Comparison of ENCODE assay signal across 9 cellular contexts in genomic region chr9:92807757-92808725, GRCh38. TPM values are rescaled to one million over a fixed set of nuclear protein-coding genes. Genes with fewer than 3 reads are reported as not detected.
DNase-seq lines count a peak whose midpoint lies in the region; ATAC-seq and TF ChIP-seq lines count a peak whose summit lies in the region.
"Had no signal": no experiment of that assay in that cellular context is flagged by ENCODE, and none has a peak within 500 bp of the region (broad histone marks: within the 10 kb centered on the region; RNA-seq: fewer than 3 reads in every experiment).

No MANE protein-coding gene starts in this region.

- TF ChIP-seq CTCF in hepatocyte (IDR thresholded peaks at IDR 0.05; ENCODE audit: poor library complexity) (no peak), type B pancreatic cell (conservative IDR thresholded peaks at IDR 0.05) (no peak)

- no peak overlapping the region for H3K4me3 ChIP-seq in hepatocyte

- peaks cover 88% of the 10 kb centered on the region for H3K27me3 ChIP-seq in hepatocyte

- peak; percentile 13 to 15 for DNase-seq in activated CD4-positive, alpha-beta T cell treated with anti-CD3 and anti-CD28 coated beads for 24 hours (ENCODE audit: low read depth in 2 of 2)
- DNase-seq in activated CD4-positive, alpha-beta T cell treated with anti-CD3 and anti-CD28 coated beads for 1 hour: no peak
- peak; percentile 31 for DNase-seq in activated CD4-positive, alpha-beta T cell treated with anti-CD3 and anti-CD28 coated beads, Interleukin-2, amount 10 ng/mL, durations not matched to agents 7 days and 5 days
- DNase-seq in hepatocyte (ENCODE audit: low spot score) (no peak), type B pancreatic cell (ENCODE audit: extremely low spot score, unreplicated experiment) (no peak), globus pallidus (ENCODE audit: low spot score) (no peak)
- DNase-seq in stimulated activated naive CD8-positive, alpha-beta T cell treated with anti-CD3 and anti-CD28 coated beads, Interleukin-15, amount 100 ng/mL, for 72 hours: peak; percentile 37 to 43
- DNase-seq: DND-41 had no signal

- ATAC-seq in stimulated activated naive CD8-positive, alpha-beta T cell treated with anti-CD3 and anti-CD28 coated beads, Interleukin-15, amount 100 ng/mL, for 72 hours: peak; percentile 56
- no peak for ATAC-seq in HG02840 (IDR thresholded peaks at IDR 0.05; ENCODE audit: low FRiP score, unreplicated experiment)

- CTCF ChIA-PET in activated CD4-positive, alpha-beta T cell treated with anti-CD3 and anti-CD28 coated beads, Interleukin-2, amount 10 ng/mL, durations not matched to agents 7 days and 5 days (lab: Charles Lee): interaction anchor here (0.6 to 1.7 kb wide), 6 partner anchors 8 to 1041 kb away, joined by 3 to 4 read pairs (median 3); no protein-coding TSS in a partner anchor

- peaks cover 15% of the 10 kb centered on the region for H3K4me1 Mint-ChIP-seq in activated CD4-positive, alpha-beta T cell treated with anti-CD3 and anti-CD28 coated beads, Interleukin-2, amount 10 ng/mL, durations not matched to agents 7 days and 5 days
- H3K4me1 Mint-ChIP-seq in stimulated activated naive CD8-positive, alpha-beta T cell treated with anti-CD3 and anti-CD28 coated beads, Interleukin-15, amount 100 ng/mL, for 72 hours: peaks cover 8% of the 10 kb centered on the region
- H3K4me1 Mint-ChIP-seq in type B pancreatic cell (ENCODE audit: unreplicated experiment): peaks cover 4% of the 10 kb centered on the region

- H3K36me3 Mint-ChIP-seq in activated CD4-positive, alpha-beta T cell treated with anti-CD3 and anti-CD28 coated beads, Interleukin-2, amount 10 ng/mL, durations not matched to agents 7 days and 5 days (ENCODE audit: low read depth): no peaks in the 10 kb centered on the region
- H3K36me3 Mint-ChIP-seq in type B pancreatic cell: no peaks in the 10 kb centered on the region

- POLR2A ChIA-PET in activated CD4-positive, alpha-beta T cell treated with anti-CD3 and anti-CD28 coated beads, Interleukin-2, amount 10 ng/mL, durations not matched to agents 7 days and 5 days (lab: Charles Lee): no interaction called here

- no peak overlapping the region for H2AFZ ChIP-seq in hepatocyte

- H3K4me3 Mint-ChIP-seq in activated CD4-positive, alpha-beta T cell treated with anti-CD3 and anti-CD28 coated beads, Interleukin-2, amount 10 ng/mL, durations not matched to agents 7 days and 5 days: peak overlapping the region; percentile 63
- H3K4me3 Mint-ChIP-seq in stimulated activated naive CD8-positive, alpha-beta T cell treated with anti-CD3 and anti-CD28 coated beads, Interleukin-15, amount 100 ng/mL, for 72 hours: peak overlapping the region; percentile 53 to 93
- H3K4me3 Mint-ChIP-seq in type B pancreatic cell: no peak overlapping the region

- no peak overlapping the region for H3K27ac ChIP-seq in hepatocyte

- peaks cover 3% of the 10 kb centered on the region for H4K20me1 ChIP-seq in hepatocyte (ENCODE audit: insufficient read depth, poor library complexity, severe bottlenecking)

- no peaks in the 10 kb centered on the region for H3K79me2 ChIP-seq in hepatocyte

- no peaks in the 10 kb centered on the region for H3K9me2 ChIP-seq in hepatocyte (replicated peaks; ENCODE audit: insufficient read depth)

- H3K4me1 ChIP-seq in hepatocyte (ENCODE audit: insufficient read depth): peaks cover 15% of the 10 kb centered on the region

- peak overlapping the region; percentile 86 for H3K4me2 ChIP-seq in hepatocyte

- H3K27ac Mint-ChIP-seq in activated CD4-positive, alpha-beta T cell treated with anti-CD3 and anti-CD28 coated beads, Interleukin-2, amount 10 ng/mL, durations not matched to agents 7 days and 5 days: no peak overlapping the region
- H3K27ac Mint-ChIP-seq in stimulated activated naive CD8-positive, alpha-beta T cell treated with anti-CD3 and anti-CD28 coated beads, Interleukin-15, amount 100 ng/mL, for 72 hours: no peak overlapping the region
- H3K27ac Mint-ChIP-seq in type B pancreatic cell: no peak overlapping the region

- peaks cover 54% of the 10 kb centered on the region for H3K27me3 Mint-ChIP-seq in activated CD4-positive, alpha-beta T cell treated with anti-CD3 and anti-CD28 coated beads, Interleukin-2, amount 10 ng/mL, durations not matched to agents 7 days and 5 days
- H3K27me3 Mint-ChIP-seq in stimulated activated naive CD8-positive, alpha-beta T cell treated with anti-CD3 and anti-CD28 coated beads, Interleukin-15, amount 100 ng/mL, for 72 hours: peaks cover 50% of the 10 kb centered on the region
- H3K27me3 Mint-ChIP-seq in type B pancreatic cell: peaks cover 63% of the 10 kb centered on the region

- no peaks in the 10 kb centered on the region for H3K36me3 ChIP-seq in hepatocyte (replicated peaks; ENCODE audit: insufficient read depth, low read depth)

- WGBS in hepatocyte (ENCODE audit: low lambda C conversion rate, missing lambda C conversion rate): 23% methylated on average over 71 of the region's 76 CpGs

- no peaks in the 10 kb centered on the region for H3K9me3 Mint-ChIP-seq in activated CD4-positive, alpha-beta T cell treated with anti-CD3 and anti-CD28 coated beads, Interleukin-2, amount 10 ng/mL, durations not matched to agents 7 days and 5 days
- H3K9me3 Mint-ChIP-seq in stimulated activated naive CD8-positive, alpha-beta T cell treated with anti-CD3 and anti-CD28 coated beads, Interleukin-15, amount 100 ng/mL, for 72 hours: no peaks in the 10 kb centered on the region
- H3K9me3 Mint-ChIP-seq in type B pancreatic cell: no peaks in the 10 kb centered on the region

- no peaks in the 10 kb centered on the region for H3K9me3 ChIP-seq in hepatocyte (ENCODE audit: low read depth)

RNA-seq across cellular contexts. Expression of gene BICD2, which starts 43.4 kb away (rescaled TPM):
- 10 to 100 TPM; 29.5 to 31.1 TPM for total RNA-seq in activated CD4-positive, alpha-beta T cell treated with anti-CD3 and anti-CD28 coated beads, Interleukin-2, amount 10 ng/mL, durations not matched to agents 7 days and 5 days
- total RNA-seq in hepatocyte (19.9 and 25.7 TPM in 2 replicates), type B pancreatic cell (ENCODE audit: low replicate concordance) (26.8 and 28.6 TPM in 2 replicates)
- polyA plus RNA-seq in hepatocyte: 11.0 and 13.2 TPM in 2 replicates

Comparison
In these comparisons a context has a peak if more than half of its experiments do, and no peak if none do; other contexts are left out.
1. DNase-seq: peak in activated CD4-positive, alpha-beta T cell treated with anti-CD3 and anti-CD28 coated beads for 24 hours (2 of 2), activated CD4-positive, alpha-beta T cell treated with anti-CD3 and anti-CD28 coated beads, Interleukin-2, amount 10 ng/mL, durations not matched to agents 7 days and 5 days (single experiment) and stimulated activated naive CD8-positive, alpha-beta T cell treated with anti-CD3 and anti-CD28 coated beads, Interleukin-15, amount 100 ng/mL, for 72 hours (2 of 2); none in activated CD4-positive, alpha-beta T cell treated with anti-CD3 and anti-CD28 coated beads for 1 hour (single experiment), hepatocyte (single experiment), type B pancreatic cell (single experiment) and globus pallidus (single experiment).